13 cellular contexts compared by ENCODE assay signal in genomic region chr22:27461470-27461869, GRCh38.
DNase-seq lines count a peak whose midpoint lies in the region; ATAC-seq and TF ChIP-seq lines count a peak whose summit lies in the region.
"Had no signal": no experiment of that assay in that cellular context is flagged by ENCODE, and none has a peak within 500 bp of the region (broad histone marks: within the 10 kb centered on the region; RNA-seq: fewer than 3 reads in every experiment).

No MANE protein-coding gene starts in this region.

- H3K9ac ChIP-seq in iPS-20b (ENCODE audit: low read depth, low read length) = peak overlapping the region; percentile 5; the same call in 1 of the 2 replicates

- TF ChIP-seq POLR2A in gastrocnemius medialis (IDR thresholded peaks at IDR 0.05) = no peak

- no peaks in the 10 kb centered on the region for H3K9me3 ChIP-seq in iPS-20b (ENCODE audit: insufficient read depth, low read depth, low read length)
- H3K9me3 ChIP-seq in gastrocnemius medialis = no peaks in the 10 kb centered on the region
- no peaks in the 10 kb centered on the region for H3K9me3 ChIP-seq in left lung

- H3K36me3 ChIP-seq in iPS-20b (ENCODE audit: insufficient read depth, low read depth, low read length) = no peaks in the 10 kb centered on the region
- H3K36me3 ChIP-seq in gastrocnemius medialis = no peaks in the 10 kb centered on the region
- H3K36me3 ChIP-seq in left lung = no peaks in the 10 kb centered on the region

- ATAC-seq in gastrocnemius medialis = no peak
- no peak for ATAC-seq in GM21515 (IDR thresholded peaks at IDR 0.05; ENCODE audit: unreplicated experiment)
- ATAC-seq in GM18519 (IDR thresholded peaks at IDR 0.05; ENCODE audit: low FRiP score, unreplicated experiment) = no peak
- ATAC-seq in left lung = no peak
- ATAC-seq: sciatic nerve; stimulated activated naive CD8-positive, alpha-beta T cell treated with anti-CD3 and anti-CD28 coated beads, Interleukin-15, Interleukin-2, amounts not matched to agents 100 U/mL and 50 U/mL, for 24 hours had no signal

- H3K4me1 ChIP-seq in iPS-20b (ENCODE audit: insufficient read depth, low read length) (peaks cover 27% of the 10 kb centered on the region), gastrocnemius medialis (no peaks in the 10 kb centered on the region), left lung (no peaks in the 10 kb centered on the region)

- peak; percentile 1 for DNase-seq in NCI-H524 treated with DMSO at 0.1 percent for 48 hours (lab: John Stamatoyannopoulos, UW)
- DNase-seq in NCI-H524 (lab: John Stamatoyannopoulos, UW) = no peak
- DNase-seq in astrocyte of the hippocampus (ENCODE audit: low read depth, low spot score) = peak; percentile 96
- no peak for DNase-seq in gastrocnemius medialis
- DNase-seq in left lung = no peak
- DNase-seq: activated B cell treated with CpG ODN at 0.5 μM for 24 hours; immature natural killer cell; stimulated activated naive CD8-positive, alpha-beta T cell treated with anti-CD3 and anti-CD28 coated beads, Interleukin-15, Interleukin-2, amounts not matched to agents 100 U/mL and 50 U/mL, for 24 hours had no signal

- peaks cover 12% of the 10 kb centered on the region; the same call in 1 of the 2 replicates for H3K27me3 ChIP-seq in iPS-20b (ENCODE audit: insufficient read depth, low read length)
- peaks cover 0 to 6% (median 2%) of the 10 kb centered on the region in 3 donors for H3K27me3 ChIP-seq in gastrocnemius medialis
- peaks cover 0 to 32% of the 10 kb centered on the region in 2 donors for H3K27me3 ChIP-seq in left lung

- intact Hi-C loops in gastrocnemius medialis (cut with DNase I; ENCODE audit: low total_unique reads) (loop anchor here (10.0 kb wide), 1 partner anchor 113 kb away; no protein-coding TSS in a partner anchor), left lung (cut with DNase I) (no loop called here)

- H3K4me3 ChIP-seq in iPS-20b (ENCODE audit: low read length) (peak overlapping the region; percentile 30; the same call in 1 of the 2 replicates), gastrocnemius medialis (no peak overlapping the region), left lung (no peak overlapping the region)

- in situ Hi-C loops in gastrocnemius medialis (cut with MboI; ENCODE audit: low sequenced_read_pairs in 4 of 4) = no loop called here

- H3K27ac ChIP-seq in iPS-20b (ENCODE audit: low read length) (no peak overlapping the region), gastrocnemius medialis (no peak overlapping the region), left lung (no peak overlapping the region)
- H3K27ac ChIP-seq: 22Rv1 had no signal

- TF ChIP-seq CTCF in gastrocnemius medialis (IDR thresholded peaks at IDR 0.05 in 4 of 5, conservative IDR thresholded peaks at IDR 0.05 in 1 of 5) (no peak), left lung (IDR thresholded peaks at IDR 0.05) (no peak)

Comparison
In these comparisons a context has a peak if more than half of its experiments do, and no peak if none do; other contexts are left out.
1. DNase-seq: peak in NCI-H524 treated with DMSO at 0.1 percent for 48 hours (single experiment) and astrocyte of the hippocampus (single experiment); none in NCI-H524 (0 of 2), gastrocnemius medialis (0 of 2) and left lung (0 of 2).